In genomic region chr10:95289003-95289920, GRCh38 we compare ENCODE assay signal across 8 cellular contexts. TPM values are rescaled to one million over a fixed set of nuclear protein-coding genes. Genes with fewer than 3 reads are reported as not detected.
A peak's percentile ranks its signal among the peaks of the same experiment; 100 is the strongest.
DNase-seq lines count a peak whose midpoint lies in the region; ATAC-seq, FAIRE-seq and TF ChIP-seq lines count a peak whose summit lies in the region.

No MANE protein-coding gene starts in this region.

- peaks cover 5% of the 10 kb centered on the region for H3K4me1 Mint-ChIP-seq in activated T-cell treated with anti-CD3 and anti-CD28 coated beads, Interleukin-2, amount 50 U/mL, for 72 hours (ENCODE audit: low read depth)
- peaks cover 72% of the 10 kb centered on the region for H3K4me1 Mint-ChIP-seq in nephron progenitor cell

- H3K27ac Mint-ChIP-seq in activated T-cell treated with anti-CD3 and anti-CD28 coated beads, Interleukin-2, amount 50 U/mL, for 72 hours, result no peak overlapping the region
- no peak overlapping the region for H3K27ac Mint-ChIP-seq in nephron progenitor cell

- TF ChIP-seq POLR2A in esophagus muscularis mucosa (IDR thresholded peaks at IDR 0.05; ENCODE audit: low read depth), result no peak

- no peak for FAIRE-seq in RCC 7860 (lab: Jason Lieb, UNC)

- no peaks in the 10 kb centered on the region for H3K9me3 Mint-ChIP-seq in activated T-cell treated with anti-CD3 and anti-CD28 coated beads, Interleukin-2, amount 50 U/mL, for 72 hours
- no peaks in the 10 kb centered on the region for H3K9me3 Mint-ChIP-seq in nephron progenitor cell

- intact Hi-C loops in esophagus muscularis mucosa (cut with DNase I), result loop anchor here (5.0 kb wide), 1 partner anchor 42 kb away; no protein-coding TSS in a partner anchor

- no peak for DNase-seq in activated T-cell treated with anti-CD3 and anti-CD28 coated beads, Interleukin-2, amount 50 U/mL, for 72 hours
- DNase-seq in activated T-cell treated with anti-CD3 and anti-CD28 coated beads for 4 hours, result no peak
- DNase-seq in RCC 7860 (ENCODE audit: low spot score), result peak; percentile 27
- DNase-seq in esophagus muscularis mucosa (ENCODE audit: extremely low spot score), result no peak
- DNase-seq in nephron progenitor cell, result no peak
- DNase-seq in activated gamma-delta T cell treated with Interleukin-2 at 50 U/mL for 16 hours, result no peak

- no peak for TF ChIP-seq EP300 in esophagus muscularis mucosa (IDR thresholded peaks at IDR 0.05)

- no peaks in the 10 kb centered on the region for H3K36me3 Mint-ChIP-seq in activated T-cell treated with anti-CD3 and anti-CD28 coated beads, Interleukin-2, amount 50 U/mL, for 72 hours (ENCODE audit: insufficient read depth in 2 of 2)
- H3K36me3 Mint-ChIP-seq in nephron progenitor cell (ENCODE audit: low read depth), result no peaks in the 10 kb centered on the region

- H3K27me3 Mint-ChIP-seq in activated T-cell treated with anti-CD3 and anti-CD28 coated beads, Interleukin-2, amount 50 U/mL, for 72 hours (ENCODE audit: low read depth), result peaks cover 54% of the 10 kb centered on the region
- H3K27me3 Mint-ChIP-seq in nephron progenitor cell (ENCODE audit: low read depth, poor library complexity), result peaks cover 9% of the 10 kb centered on the region

- 77% methylated on average over 12 of the region's 12 CpGs for WGBS in esophagus muscularis mucosa

- peak overlapping the region; percentile 76 to 91 (median 82) for H3K4me3 ChIP-seq in esophagus muscularis mucosa

- no peak for ATAC-seq in activated T-cell treated with anti-CD3 and anti-CD28 coated beads, Interleukin-2, amount 50 U/mL, for 72 hours (replicated peaks in 1 of 2)
- no peak for ATAC-seq in GM18868 (IDR thresholded peaks at IDR 0.05; ENCODE audit: unreplicated experiment)
- ATAC-seq in HG03175 (IDR thresholded peaks at IDR 0.05; ENCODE audit: unreplicated experiment), result no peak

- H3K27ac ChIP-seq in esophagus muscularis mucosa (replicated peaks in 1 of 4), result peak overlapping the region; percentile 77 to 86 (median 81)

- no peaks in the 10 kb centered on the region for H3K36me3 ChIP-seq in esophagus muscularis mucosa

- no peaks in the 10 kb centered on the region for H3K9me3 ChIP-seq in esophagus muscularis mucosa

- TF ChIP-seq CTCF in esophagus muscularis mucosa (IDR thresholded peaks at IDR 0.05) (peak in 1 of 3 experiments; percentile 26), nephron progenitor cell (IDR thresholded peaks at IDR 0.05) (no peak)

- peaks cover 0 to 23% (median 8%) of the 10 kb centered on the region in 4 donors for H3K27me3 ChIP-seq in esophagus muscularis mucosa

- peak overlapping the region; percentile 24 to 72 for H3K4me3 Mint-ChIP-seq in activated T-cell treated with anti-CD3 and anti-CD28 coated beads, Interleukin-2, amount 50 U/mL, for 72 hours
- peak overlapping the region; percentile 94 for H3K4me3 Mint-ChIP-seq in nephron progenitor cell

- H3K4me1 ChIP-seq in esophagus muscularis mucosa, result peaks cover 19 to 43% (median 27%) of the 10 kb centered on the region in 4 donors

RNA-seq across cellular contexts. Expression of gene PDLIM1, which starts 1.5 kb away (rescaled TPM):
- total RNA-seq in activated T-cell treated with anti-CD3 and anti-CD28 coated beads, Interleukin-2, amount 50 U/mL, for 72 hours, result 1 to 10 TPM; 1.4 to 1.7 TPM
- total RNA-seq in esophagus muscularis mucosa, result 10 to 100 TPM; 40.7 to 86.8 (median 83.4) TPM

Comparison
In these comparisons a context has a peak if more than half of its experiments do, and no peak if none do; other contexts are left out.
1. RNA of gene PDLIM1, which starts 1.5 kb away (total RNA-seq): 40.7 to 86.8 TPM in esophagus muscularis mucosa; 1.4 to 1.7 TPM in activated T-cell treated with anti-CD3 and anti-CD28 coated beads, Interleukin-2, amount 50 U/mL, for 72 hours; every median in the first group is over 10 times any median in the second.